ENCODE assay signal across 19 cellular contexts in genomic region chr1:31781138-31782065, GRCh38. TPM values are rescaled to one million over a fixed set of nuclear protein-coding genes. Genes with fewer than 3 reads are reported as not detected.
DNase-seq lines count a peak whose midpoint lies in the region; ATAC-seq and TF ChIP-seq lines count a peak whose summit lies in the region.
"Had no signal": no experiment of that assay in that cellular context is flagged by ENCODE, and none has a peak within 500 bp of the region (broad histone marks: within the 10 kb centered on the region; RNA-seq: fewer than 3 reads in every experiment).

No MANE protein-coding gene starts in this region.

- peak overlapping the region; percentile 40 for H3K4me2 ChIP-seq in Loucy (ENCODE audit: low read depth, low read length, poor library complexity, severe bottlenecking)

- H3K27ac Mint-ChIP-seq in stimulated activated memory B cell treated with anti-CD40 and anti-IgM and Interleukin-4, amounts not matched to agents 10 μg/mL and 1 μg/mL and 100 μg/mL, for 72 hours, result peak overlapping the region; percentile 18
- H3K27ac Mint-ChIP-seq: activated T-helper 1 cell treated with anti-CD3 and anti-CD28 coated beads, Interleukin-12 subunit alpha, Interleukin-12 subunit beta, Interleukin-2, Interleukin-4 antibody, amounts not matched to agents 30 ng/mL and 10 ng/mL and 1 ng/mL, durations not matched to agents 14 hours and 24 hours and 36 hours had no signal

- TF ChIP-seq CTCF in Loucy (conservative IDR thresholded peaks at IDR 0.05; ENCODE audit: low read length) (no peak), WERI-Rb-1 (IDR thresholded peaks at IDR 0.05; ENCODE audit: low read depth, low read length) (no peak), lower lobe of right lung (IDR thresholded peaks at IDR 0.05) (no peak), testis (IDR thresholded peaks at IDR 0.05) (no peak)

- H3K36me3 ChIP-seq in Loucy (ENCODE audit: insufficient read depth, low read length) (no peaks in the 10 kb centered on the region), WERI-Rb-1 (no peaks in the 10 kb centered on the region), lower lobe of right lung (no peaks in the 10 kb centered on the region), testis (ENCODE audit: low read depth, missing control alignments) (no peaks in the 10 kb centered on the region), H7 (replicated peaks; ENCODE audit: control insufficient read depth, insufficient read depth, low read length) (no peaks in the 10 kb centered on the region)
- H3K36me3 ChIP-seq: adrenal gland, MG63, stomach had no signal

- no peaks in the 10 kb centered on the region for H3K27me3 ChIP-seq in Loucy (ENCODE audit: insufficient read depth, low read length, poor library complexity, severe bottlenecking)
- H3K27me3 ChIP-seq in WERI-Rb-1 (ENCODE audit: insufficient read depth, low read depth, severe bottlenecking), result no peaks in the 10 kb centered on the region
- H3K27me3 ChIP-seq in lower lobe of right lung (ENCODE audit: low read depth), result peaks cover 9% of the 10 kb centered on the region
- H3K27me3 ChIP-seq in testis, result no peaks in the 10 kb centered on the region
- H3K27me3 ChIP-seq in H7 (ENCODE audit: control insufficient read depth, insufficient read depth, low read length), result no peaks in the 10 kb centered on the region
- H3K27me3 ChIP-seq: adrenal gland, MG63 had no signal

- no peak overlapping the region for H3K4me3 Mint-ChIP-seq in stimulated activated memory B cell treated with anti-CD40 and anti-IgM and Interleukin-4, amounts not matched to agents 10 μg/mL and 1 μg/mL and 100 μg/mL, for 72 hours
- H3K4me3 Mint-ChIP-seq: activated T-helper 1 cell treated with anti-CD3 and anti-CD28 coated beads, Interleukin-12 subunit alpha, Interleukin-12 subunit beta, Interleukin-2, Interleukin-4 antibody, amounts not matched to agents 30 ng/mL and 10 ng/mL and 1 ng/mL, durations not matched to agents 14 hours and 24 hours and 36 hours; naive thymus-derived CD8-positive, alpha-beta T cell had no signal

- TF ChIP-seq POLR2A in testis (IDR thresholded peaks at IDR 0.05), result no peak

- H3K36me3 Mint-ChIP-seq in stimulated activated memory B cell treated with anti-CD40 and anti-IgM and Interleukin-4, amounts not matched to agents 10 μg/mL and 1 μg/mL and 100 μg/mL, for 72 hours, result no peaks in the 10 kb centered on the region
- H3K36me3 Mint-ChIP-seq: naive thymus-derived CD8-positive, alpha-beta T cell had no signal

- intact Hi-C loops in lower lobe of right lung (cut with DNase I) (no loop called here), testis (cut with DNase I; ENCODE audit: low total_unique reads) (loop anchor here (10.0 kb wide), 1 partner anchor 117 kb away; no protein-coding TSS in a partner anchor)

- peaks cover 21% of the 10 kb centered on the region for H3K4me1 Mint-ChIP-seq in stimulated activated memory B cell treated with anti-CD40 and anti-IgM and Interleukin-4, amounts not matched to agents 10 μg/mL and 1 μg/mL and 100 μg/mL, for 72 hours

- WGBS in testis, 2 donors, result 55 to 70% methylated on average over 7 to 21 of the region's 21 CpGs

- DNase-seq in WERI-Rb-1 (peak; percentile 79), lower lobe of right lung (no peak), testis (no peak), H7 (no peak)
- DNase-seq in activated CD4-positive, alpha-beta T cell treated with anti-CD3 and anti-CD28 coated beads, Interleukin-2, amount 50 U/mL, for 48 hours, result no peak
- DNase-seq: activated CD4-positive, alpha-beta T cell treated with anti-CD3 and anti-CD28 coated beads, Interleukin-2, amount 50 U/mL, for 1 hour; DND-41; MG63; naive thymus-derived CD8-positive, alpha-beta T cell; NCI-H2029; NCI-H748 treated with DMSO at 0.1 percent for 48 hours; stomach had no signal

- H3K4me1 ChIP-seq in Loucy (ENCODE audit: insufficient read depth, low read length, poor library complexity, severe bottlenecking) (peaks cover 34% of the 10 kb centered on the region), lower lobe of right lung (peaks cover 15% of the 10 kb centered on the region), testis (peaks cover 12% of the 10 kb centered on the region)
- H3K4me1 ChIP-seq: adrenal gland had no signal

- H4K20me1 ChIP-seq in Loucy (ENCODE audit: insufficient read depth, low read length, poor library complexity, severe bottlenecking), result no peaks in the 10 kb centered on the region

- no peaks in the 10 kb centered on the region for H3F3A ChIP-seq in Loucy (ENCODE audit: low read depth)

- peak; percentile 4 to 17 for ATAC-seq in lower lobe of right lung
- no peak for ATAC-seq in stimulated activated memory B cell treated with anti-CD40 and anti-IgM and Interleukin-4, amounts not matched to agents 10 μg/mL and 1 μg/mL and 100 μg/mL, for 72 hours
- ATAC-seq: left lobe of liver; naive thymus-derived CD8-positive, alpha-beta T cell had no signal

- peaks cover 33% of the 10 kb centered on the region for H3K27me3 Mint-ChIP-seq in stimulated activated memory B cell treated with anti-CD40 and anti-IgM and Interleukin-4, amounts not matched to agents 10 μg/mL and 1 μg/mL and 100 μg/mL, for 72 hours

- no peaks in the 10 kb centered on the region for H3K9me3 ChIP-seq in Loucy (ENCODE audit: insufficient read depth, low read depth, low read length)
- no peaks in the 10 kb centered on the region for H3K9me3 ChIP-seq in WERI-Rb-1 (ENCODE audit: severe bottlenecking)
- H3K9me3 ChIP-seq in lower lobe of right lung, result no peaks in the 10 kb centered on the region
- no peaks in the 10 kb centered on the region for H3K9me3 ChIP-seq in testis
- H3K9me3 ChIP-seq: adrenal gland, MG63, stomach had no signal

- peak overlapping the region; percentile 5 for H3K9ac ChIP-seq in Loucy (ENCODE audit: low read depth, low read length, poor library complexity, severe bottlenecking)

- no peaks in the 10 kb centered on the region for H3K9me3 Mint-ChIP-seq in stimulated activated memory B cell treated with anti-CD40 and anti-IgM and Interleukin-4, amounts not matched to agents 10 μg/mL and 1 μg/mL and 100 μg/mL, for 72 hours
- H3K9me3 Mint-ChIP-seq: activated T-helper 1 cell treated with anti-CD3 and anti-CD28 coated beads, Interleukin-12 subunit alpha, Interleukin-12 subunit beta, Interleukin-2, Interleukin-4 antibody, amounts not matched to agents 30 ng/mL and 10 ng/mL and 1 ng/mL, durations not matched to agents 14 hours and 24 hours and 36 hours; naive thymus-derived CD8-positive, alpha-beta T cell had no signal

- H3K9me2 ChIP-seq in Loucy (replicated peaks; ENCODE audit: low read depth, low read length), result no peaks in the 10 kb centered on the region

- H3K27ac ChIP-seq in WERI-Rb-1 (peak overlapping the region; percentile 56), lower lobe of right lung (no peak overlapping the region), testis (no peak overlapping the region)
- H3K27ac ChIP-seq: C4-2B, stomach had no signal

- no peak overlapping the region for H2AFZ ChIP-seq in Loucy (ENCODE audit: low read length)

- H3K4me3 ChIP-seq in Loucy (ENCODE audit: low read length, poor library complexity, severe bottlenecking) (no peak overlapping the region), WERI-Rb-1 (ENCODE audit: low read depth, low read length) (no peak overlapping the region), lower lobe of right lung (no peak overlapping the region), testis (no peak overlapping the region), H7 (ENCODE audit: insufficient read depth, low read depth, low read length) (no peak overlapping the region)
- H3K4me3 ChIP-seq: adrenal gland, MG63, stomach had no signal

- H3K79me2 ChIP-seq in Loucy (ENCODE audit: insufficient read depth, low read length), result no peaks in the 10 kb centered on the region

RNA-seq across cellular contexts. Expression of gene ADGRB2, which starts 17.3 kb away (rescaled TPM):
- total RNA-seq in lower lobe of right lung, result 1.1 TPM
- 10 to 100 TPM; 15.7 to 18.0 TPM for total RNA-seq in testis
- 11.8 TPM for polyA plus RNA-seq in testis (ENCODE audit: insufficient read depth, low read depth, low replicate concordance)
- total RNA-seq in H7 (2014; rRNA removed; shearing (Covaris generic)), result 28.0 and 39.8 TPM in 2 replicates
- total RNA-seq: left lobe of liver had no signal

RNA-seq across cellular contexts. Expression of gene SPOCD1, which starts 34.4 kb away (rescaled TPM):
- total RNA-seq in lower lobe of right lung (21.6 TPM), testis (10 to 100 TPM; 32.0 to 36.0 TPM)
- polyA plus RNA-seq in testis (ENCODE audit: insufficient read depth, low read depth, low replicate concordance), result 22.0 TPM
- 1.8 and 3.5 TPM in 2 replicates for total RNA-seq in H7 (2014; rRNA removed; shearing (Covaris generic))
- total RNA-seq: activated T-helper 1 cell treated with anti-CD3 and anti-CD28 coated beads, Interleukin-12 subunit alpha, Interleukin-12 subunit beta, Interleukin-2, Interleukin-4 antibody, amounts not matched to agents 30 ng/mL and 10 ng/mL and 1 ng/mL, durations not matched to agents 14 hours and 24 hours and 36 hours; T-helper 2 cell treated with Interferon-gamma antibody and Interleukin-4, amounts not matched to agents 100 ng/mL and 5 ng/mL, for 36 hours had no signal
- polyA plus RNA-seq: naive thymus-derived CD8-positive, alpha-beta T cell had no signal
